13 cellular contexts compared by ENCODE assay signal in genomic region chr11:105033344-105033743, GRCh38. TPM values are rescaled to one million over a fixed set of nuclear protein-coding genes. Genes with fewer than 3 reads are reported as not detected.
A peak's percentile ranks its signal among the peaks of the same experiment; 100 is the strongest.
DNase-seq lines count a peak whose midpoint lies in the region; ATAC-seq and TF ChIP-seq lines count a peak whose summit lies in the region.
"Had no signal": no experiment of that assay in that cellular context is flagged by ENCODE, and none has a peak within 500 bp of the region (broad histone marks: within the 10 kb centered on the region; RNA-seq: fewer than 3 reads in every experiment).

No MANE protein-coding gene starts in this region.

- ATAC-seq in activated naive CD4-positive, alpha-beta T cell treated with anti-CD3 and anti-CD28 coated beads, Interleukin-2, amount 50 U/mL, for 72 hours = peak; percentile 43 to 86
- ATAC-seq in right lobe of liver (peak in 3 of 4 donors; percentile 7 to 18 (median 10)), GM19023 (IDR thresholded peaks at IDR 0.05; ENCODE audit: unreplicated experiment) (no peak), GM18870 (IDR thresholded peaks at IDR 0.05; ENCODE audit: unreplicated experiment) (no peak), HG03135 (IDR thresholded peaks at IDR 0.05; ENCODE audit: unreplicated experiment) (no peak)

- H3K27me3 ChIP-seq in right lobe of liver (no peaks in the 10 kb centered on the region), suprapubic skin (no peaks in the 10 kb centered on the region)

- peaks cover 26% of the 10 kb centered on the region for H3K36me3 Mint-ChIP-seq in activated naive CD4-positive, alpha-beta T cell treated with anti-CD3 and anti-CD28 coated beads for 36 hours (ENCODE audit: low read depth)
- H3K36me3 Mint-ChIP-seq in activated naive CD4-positive, alpha-beta T cell treated with anti-CD3 and anti-CD28 coated beads, Interleukin-2, amount 50 U/mL, for 72 hours = peaks cover 21 to 27% of the 10 kb centered on the region in 2 donors

- H3K4me3 Mint-ChIP-seq in activated naive CD4-positive, alpha-beta T cell treated with anti-CD3 and anti-CD28 coated beads for 36 hours = peak overlapping the region; percentile 92

- TF ChIP-seq CTCF in right lobe of liver (IDR thresholded peaks at IDR 0.05) = no peak
- no peak for TF ChIP-seq CTCF in suprapubic skin (IDR thresholded peaks at IDR 0.05)

- H3K27me3 Mint-ChIP-seq in activated naive CD4-positive, alpha-beta T cell treated with anti-CD3 and anti-CD28 coated beads for 36 hours (ENCODE audit: low read depth) = no peaks in the 10 kb centered on the region

- H3K27ac ChIP-seq in right lobe of liver = peak overlapping the region in 1 of 3 donors; percentile 53
- no peak overlapping the region for H3K27ac ChIP-seq in suprapubic skin
- H3K27ac ChIP-seq: RWPE1 had no signal

- CTCF ChIA-PET in activated naive CD4-positive, alpha-beta T cell treated with anti-CD3 and anti-CD28 coated beads for 36 hours (lab: Charles Lee) = interaction anchor here (0.7 to 1.7 kb wide), 2 partner anchors 10 to 77 kb away, joined by 3 to 5 read pairs; no protein-coding TSS in a partner anchor

- peak overlapping the region in 1 of 3 donors; percentile 56 for H3K4me3 ChIP-seq in right lobe of liver
- H3K4me3 ChIP-seq in suprapubic skin = peak overlapping the region; percentile 45

- H3K4me1 ChIP-seq in right lobe of liver = peaks cover 0 to 13% (median 2%) of the 10 kb centered on the region in 4 donors
- H3K4me1 ChIP-seq in suprapubic skin = peaks cover 34% of the 10 kb centered on the region

- H3K9me3 ChIP-seq in right lobe of liver (no peaks in the 10 kb centered on the region), suprapubic skin (no peaks in the 10 kb centered on the region)

- peaks cover 56% of the 10 kb centered on the region for H3K4me1 Mint-ChIP-seq in activated naive CD4-positive, alpha-beta T cell treated with anti-CD3 and anti-CD28 coated beads for 36 hours (ENCODE audit: low read depth)

- H3K36me3 ChIP-seq in right lobe of liver (peaks cover 0 to 20% (median 0%) of the 10 kb centered on the region in 4 donors), suprapubic skin (peaks cover 26% of the 10 kb centered on the region)

- DNase-seq in activated naive CD4-positive, alpha-beta T cell treated with anti-CD3 and anti-CD28 coated beads for 36 hours = peak; percentile 12
- no peak for DNase-seq in activated naive CD4-positive, alpha-beta T cell (lab: John Stamatoyannopoulos, UW)
- DNase-seq in activated naive CD4-positive, alpha-beta T cell treated with anti-CD3 and anti-CD28 coated beads, Interleukin-2, amount 50 U/mL, for 72 hours (ENCODE audit: low spot score in 2 of 2) = peak in 1 of 2 donors; percentile 61
- DNase-seq in right lobe of liver (no peak), suprapubic skin (ENCODE audit: low spot score in 2 of 2) (no peak)
- DNase-seq: NCI-H2029 treated with DMSO at 0.1 percent for 48 hours had no signal

- H3K9me3 Mint-ChIP-seq in activated naive CD4-positive, alpha-beta T cell treated with anti-CD3 and anti-CD28 coated beads for 36 hours = no peaks in the 10 kb centered on the region
- peaks cover 5 to 11% of the 10 kb centered on the region in 2 donors for H3K9me3 Mint-ChIP-seq in activated naive CD4-positive, alpha-beta T cell treated with anti-CD3 and anti-CD28 coated beads, Interleukin-2, amount 50 U/mL, for 72 hours

- peak overlapping the region; percentile 79 for H3K27ac Mint-ChIP-seq in activated naive CD4-positive, alpha-beta T cell treated with anti-CD3 and anti-CD28 coated beads for 36 hours
- H3K27ac Mint-ChIP-seq in activated naive CD4-positive, alpha-beta T cell treated with anti-CD3 and anti-CD28 coated beads, Interleukin-2, amount 50 U/mL, for 72 hours = peak overlapping the region; percentile 38 to 94

- TF ChIP-seq EP300 in suprapubic skin (IDR thresholded peaks at IDR 0.05) = no peak

- no peak for TF ChIP-seq POLR2A in right lobe of liver (IDR thresholded peaks at IDR 0.05)
- TF ChIP-seq POLR2A in suprapubic skin (IDR thresholded peaks at IDR 0.05) = no peak

- WGBS in right lobe of liver (ENCODE audit: insufficient coverage, low coverage, low lambda C conversion rate, missing lambda C conversion rate) = 66% methylated on average over 3 of the region's 3 CpGs
- WGBS in suprapubic skin = 75% methylated on average over 3 of the region's 3 CpGs

- intact Hi-C loops in activated naive CD4-positive, alpha-beta T cell treated with anti-CD3 and anti-CD28 coated beads for 36 hours (cut with micrococcal nuclease) = loop anchor here (5.0 kb wide), 1 partner anchor 989 kb away; the partner anchor contains the start of gene MSANTD4
- intact Hi-C loops in right lobe of liver (cut with DNase I) = no loop called here

RNA-seq across cellular contexts. Expression of gene CASP1, which starts 1.6 kb away (rescaled TPM):
- total RNA-seq in activated naive CD4-positive, alpha-beta T cell treated with anti-CD3 and anti-CD28 coated beads for 36 hours = 10 to 100 TPM; 23.8 to 24.5 TPM
- 10 to 100 TPM; 23.6 to 46.5 TPM for total RNA-seq in activated naive CD4-positive, alpha-beta T cell treated with anti-CD3 and anti-CD28 coated beads, Interleukin-2, amount 50 U/mL, for 72 hours
- total RNA-seq in right lobe of liver = 10 to 100 TPM in 2 of 6 experiments, 1 to 10 TPM in 4; 3.7 to 19.2 (median 6.5) TPM
- total RNA-seq in suprapubic skin = 10 to 100 TPM; 20.1 to 35.7 (median 28.3) TPM

RNA-seq across cellular contexts. Expression of gene CASP5, which starts 10.4 kb away (rescaled TPM):
- total RNA-seq in activated naive CD4-positive, alpha-beta T cell treated with anti-CD3 and anti-CD28 coated beads for 36 hours = not detected
- total RNA-seq in activated naive CD4-positive, alpha-beta T cell treated with anti-CD3 and anti-CD28 coated beads, Interleukin-2, amount 50 U/mL, for 72 hours = not detected
- total RNA-seq in right lobe of liver (under 1 TPM in 3 of 6 experiments, not detected in 3; 0.27 to 0.50 (median 0.35) TPM), suprapubic skin (not detected)
- total RNA-seq: astrocyte, kidney epithelial cell, renal cortical epithelial cell had no signal

RNA-seq across cellular contexts. Expression of gene CARD16, which starts 11.8 kb away (rescaled TPM):
- total RNA-seq in activated naive CD4-positive, alpha-beta T cell treated with anti-CD3 and anti-CD28 coated beads for 36 hours = 10 to 100 TPM in 1 of 2 experiments, 1 to 10 TPM in 1; 9.5 to 10.9 TPM
- 10 to 100 TPM in 1 of 2 donors, 1 to 10 TPM in 1; 9.7 to 11.1 TPM for total RNA-seq in activated naive CD4-positive, alpha-beta T cell treated with anti-CD3 and anti-CD28 coated beads, Interleukin-2, amount 50 U/mL, for 72 hours
- total RNA-seq in right lobe of liver (10 to 100 TPM in 2 of 6 experiments, 1 to 10 TPM in 4; 1.8 to 12.8 (median 7.1) TPM), suprapubic skin (1 to 10 TPM; 1.6 to 9.0 (median 3.5) TPM)
- total RNA-seq: kidney epithelial cell had no signal

Comparison
In these comparisons a context has a peak if more than half of its experiments do, and no peak if none do; other contexts are left out.
1. ATAC-seq: peak in activated naive CD4-positive, alpha-beta T cell treated with anti-CD3 and anti-CD28 coated beads, Interleukin-2, amount 50 U/mL, for 72 hours (2 of 2) and right lobe of liver (3 of 4); none in GM19023 (single experiment), GM18870 (single experiment) and HG03135 (single experiment).